Comparison of ENCODE assay signal across 1 cellular context in the genomic region with DNA sequence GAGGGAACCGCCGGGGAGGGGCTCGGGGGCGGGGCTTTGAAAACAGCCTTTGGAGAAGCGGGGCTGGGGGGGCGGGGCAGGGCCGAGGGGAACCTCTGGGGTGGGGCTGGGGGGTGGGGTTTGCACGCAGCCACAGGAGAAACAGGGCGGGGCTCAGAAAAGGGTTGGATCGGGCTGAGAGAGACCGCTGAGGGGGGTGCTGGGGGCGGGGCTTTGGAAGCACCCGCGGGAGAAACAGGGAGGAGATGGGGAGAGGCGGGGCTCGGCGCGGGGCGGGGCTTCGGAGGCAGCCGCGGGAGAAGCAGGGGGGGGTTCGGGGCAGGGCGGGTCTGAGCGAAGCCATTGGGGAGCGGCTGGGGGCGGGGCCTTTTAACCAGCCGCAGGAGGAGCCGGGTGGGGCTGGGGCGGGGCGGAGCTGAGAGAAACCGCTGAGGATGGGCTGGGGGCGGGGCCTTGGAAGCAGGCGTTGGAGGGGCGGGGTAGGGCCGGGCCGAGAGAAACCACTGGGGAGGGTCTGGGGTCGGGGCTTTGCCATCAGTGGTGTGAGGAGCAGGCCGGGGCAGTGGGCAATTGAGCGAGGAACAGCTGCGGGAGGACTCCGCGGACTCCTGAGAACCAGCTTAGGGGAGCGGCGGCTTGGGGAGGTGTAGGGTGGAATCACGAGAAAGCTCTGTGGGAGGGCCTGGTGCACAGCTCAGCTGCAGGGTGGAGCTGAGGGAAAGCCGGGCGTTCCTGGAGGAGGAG.
A peak's percentile ranks its signal among the peaks of the same experiment; 100 is the strongest.
TF ChIP-seq lines count a peak whose summit lies in the region.

No MANE protein-coding gene starts in this region.

TF ChIP-seq in HepG2, 621 proteins besides CTCF, POLR2A, EP300 and RAD21 (continued from another document):
- no peak for TF ChIP-seq NCOA2 (CRISPR knock-in tag; IDR thresholded peaks at IDR 0.05)
- peak; percentile 17; the same call in 1 of the 2 replicates for TF ChIP-seq ZFY (CRISPR knock-in tag; IDR thresholded peaks at IDR 0.05)
